In the genomic region with DNA sequence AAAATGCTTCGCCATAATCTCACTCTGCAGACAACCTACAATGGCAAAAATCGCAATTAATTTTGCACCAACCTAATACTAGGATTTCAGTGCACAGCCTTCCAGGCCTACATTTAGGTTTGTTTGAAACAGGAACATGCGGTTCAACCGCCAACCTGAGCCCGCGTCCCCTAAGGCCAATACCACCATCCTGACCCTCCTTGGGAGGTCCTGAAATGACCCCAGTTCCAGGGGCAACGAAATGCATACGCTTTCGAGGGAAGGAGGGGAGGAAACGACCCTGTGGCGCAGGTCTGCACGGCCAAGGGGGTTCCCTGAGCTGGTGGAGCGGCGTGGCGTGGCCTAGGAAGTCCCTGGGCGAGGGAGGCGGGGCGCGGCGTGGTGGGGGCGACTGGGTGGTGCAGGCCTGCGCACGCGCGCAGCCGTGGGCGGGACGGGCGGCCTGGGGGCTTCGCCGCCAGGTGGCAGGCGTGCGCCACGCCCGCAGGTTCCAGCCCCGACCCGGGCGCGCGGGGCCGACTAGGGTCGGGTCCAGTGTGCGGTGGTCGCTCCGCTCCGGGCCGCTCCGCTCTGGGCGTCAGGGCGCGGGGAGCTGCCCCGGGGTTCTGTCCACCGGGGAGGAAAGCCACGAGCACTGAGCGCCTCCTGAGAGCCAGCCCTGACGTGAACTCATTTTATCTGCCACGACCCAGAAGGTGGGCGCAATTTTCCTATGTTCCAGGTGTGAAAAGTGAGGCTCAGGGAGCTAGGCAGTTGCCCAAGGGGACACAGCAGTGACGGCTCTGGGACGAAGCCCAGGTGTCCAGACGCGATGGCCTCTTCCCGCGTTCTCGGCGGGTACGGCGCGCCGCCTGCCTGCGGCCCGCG, we compare ENCODE assay signal across 8 cellular contexts.
DNase-seq lines count a peak whose midpoint lies in the region; ATAC-seq and TF ChIP-seq lines count a peak whose summit lies in the region.

No MANE protein-coding gene starts in this region.

- CTCF ChIA-PET in AG04449 (lab: Yijun Ruan, JAX): interaction anchor here (0.7 to 2.8 kb wide), 38 partner anchors 9 to 566 kb away, joined by 3 to 17 read pairs (median 3); no protein-coding TSS in a partner anchor

- H3K4me3 ChIP-seq in AG04449 (ENCODE audit: low read depth, low read length): peak overlapping the region; percentile 43

- POLR2A ChIA-PET in AG04449 (lab: Yijun Ruan, JAX): interaction anchor here (0.6 to 2.6 kb wide), 6 partner anchors 30 to 567 kb away, joined by 3 to 32 read pairs (median 12); a partner anchor contains a TSS

- DNase-seq in AG04449 (ENCODE audit: low read depth, low spot score): no peak
- DNase-seq in NCI-H345 treated with DMSO at 0.1 percent for 48 hours (lab: John Stamatoyannopoulos, UW; ENCODE audit: unreplicated experiment): peak; percentile 58
- DNase-seq in activated CD4-positive, alpha-beta T cell treated with anti-CD3 and anti-CD28 coated beads for 1 hour: peak; percentile 85
- DNase-seq in cerebellum (ENCODE audit: low spot score): peak; percentile 94
- peak; percentile 83 for DNase-seq in kidney tubule cell (ENCODE audit: low spot score)
- DNase-seq in stimulated activated CD4-positive, alpha-beta T cell treated with anti-CD3 and anti-CD28 coated beads, Interleukin-1b, Interleukin-23, amount 100 ng/mL, for 4 hours (ENCODE audit: low read depth in 2 of 2): peak; percentile 91 to 96

- ATAC-seq in GM18861 (IDR thresholded peaks at IDR 0.05; ENCODE audit: unreplicated experiment) (peak; percentile 27), HG03097 (IDR thresholded peaks at IDR 0.05; ENCODE audit: low FRiP score, unreplicated experiment) (peak; percentile 45)

- peak; percentile 61 for TF ChIP-seq CTCF in AG04449 (IDR thresholded peaks at IDR 0.05; ENCODE audit: insufficient read depth, low read length, missing control alignments)
